ENCODE assay signal across 20 cellular contexts in the genomic region with DNA sequence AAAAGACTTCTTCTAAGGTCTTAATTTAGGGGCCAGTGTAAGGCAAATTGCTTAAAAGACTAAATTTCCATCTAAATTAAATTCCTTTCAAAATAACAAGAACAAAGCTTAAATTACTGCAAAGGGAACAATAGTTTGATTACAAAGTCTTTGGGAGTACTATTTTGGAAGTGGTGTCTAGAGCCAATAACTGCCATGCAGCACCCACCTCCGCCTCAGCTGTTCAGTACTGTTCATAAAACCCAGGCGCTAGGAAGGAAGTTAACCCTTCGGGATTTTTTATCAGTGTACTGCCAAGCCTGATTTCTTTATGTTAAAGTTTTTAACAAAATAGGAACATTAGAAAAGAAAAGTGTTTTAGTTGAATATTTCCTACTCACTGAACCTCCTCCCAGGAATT.
A peak's percentile ranks its signal among the peaks of the same experiment; 100 is the strongest.
DNase-seq lines count a peak whose midpoint lies in the region; ATAC-seq, FAIRE-seq and TF ChIP-seq lines count a peak whose summit lies in the region.
"Had no signal": no experiment of that assay in that cellular context is flagged by ENCODE, and none has a peak within 500 bp of the region (broad histone marks: within the 10 kb centered on the region; RNA-seq: fewer than 3 reads in every experiment).

No MANE protein-coding gene starts in this region.

- CTCF ChIA-PET in K562 (lab: Yijun Ruan, JAX; ENCODE audit: low intra/inter-chr PET ratio), result interaction anchor here (0.7 kb wide), 1 partner anchor 26 kb away, joined by 3 read pairs; no protein-coding TSS in a partner anchor
- CTCF ChIA-PET in activated CD8-positive, alpha-beta T cell treated with anti-CD3 and anti-CD28 coated beads, Interleukin-2, amount 10 ng/mL, durations not matched to agents 7 days and 5 days (lab: Charles Lee), result no interaction called here

- H3K4me3 ChIP-seq in K562, result no peak overlapping the region

- FAIRE-seq in K562 (lab: Jason Lieb, UNC), result no peak
- FAIRE-seq: A204.1, D721Med, GM12891, HepG2, HTR-8/SVneo had no signal

- H3K27ac Mint-ChIP-seq in activated T-helper 2 cell treated with anti-CD3 and anti-CD28 coated beads, Interferon-gamma antibody, Interleukin-2, Interleukin-4, amounts not matched to agents 10 μg/mL and 5 μg/mL and 100 μg/mL, durations not matched to agents 14 hours and 24 hours and 36 hours, result no peak overlapping the region
- H3K27ac Mint-ChIP-seq in activated CD8-positive, alpha-beta T cell treated with anti-CD3 and anti-CD28 coated beads, Interleukin-2, amount 10 ng/mL, durations not matched to agents 7 days and 5 days, result no peak overlapping the region
- H3K27ac Mint-ChIP-seq: CD4-positive, alpha-beta memory T cell; HFFc6 had no signal

- ATAC-seq in K562 (no peak), GM18520 (IDR thresholded peaks at IDR 0.05; ENCODE audit: unreplicated experiment) (no peak)
- no peak for ATAC-seq in activated CD8-positive, alpha-beta T cell treated with anti-CD3 and anti-CD28 coated beads, Interleukin-2, amount 10 ng/mL, durations not matched to agents 7 days and 5 days
- ATAC-seq: HepG2 had no signal

- H3K27me3 Mint-ChIP-seq in activated T-helper 2 cell treated with anti-CD3 and anti-CD28 coated beads, Interferon-gamma antibody, Interleukin-2, Interleukin-4, amounts not matched to agents 10 μg/mL and 5 μg/mL and 100 μg/mL, durations not matched to agents 14 hours and 24 hours and 36 hours (ENCODE audit: low read depth), result no peaks in the 10 kb centered on the region
- no peaks in the 10 kb centered on the region for H3K27me3 Mint-ChIP-seq in activated CD8-positive, alpha-beta T cell treated with anti-CD3 and anti-CD28 coated beads, Interleukin-2, amount 10 ng/mL, durations not matched to agents 7 days and 5 days (ENCODE audit: low read depth)
- H3K27me3 Mint-ChIP-seq: CD4-positive, alpha-beta memory T cell had no signal

- H3K27ac ChIP-seq in K562 (ENCODE audit: extremely low read depth, low read depth, low read length), result no peak overlapping the region
- H3K27ac ChIP-seq: C4-2B had no signal

- in situ Hi-C loops in K562 (cut with MboI), result no loop called here

- intact Hi-C loops in K562 (cut with micrococcal nuclease), result loop anchor here (2.0 kb wide), 1 partner anchor 62 kb away; no protein-coding TSS in a partner anchor
- intact Hi-C loops in activated T-helper 2 cell treated with anti-CD3 and anti-CD28 coated beads, Interferon-gamma antibody, Interleukin-2, Interleukin-4, amounts not matched to agents 10 μg/mL and 5 μg/mL and 100 μg/mL, durations not matched to agents 14 hours and 24 hours and 36 hours (cut with micrococcal nuclease), result no loop called here

- no peaks in the 10 kb centered on the region; a peak in 2 of 5 replicates for H3K27me3 ChIP-seq in K562 (ENCODE audit: control insufficient read depth in 2 of 2, insufficient read depth in 2 of 2, low read length in 2 of 2)
- H3K27me3 ChIP-seq: BE2C had no signal

- no peak overlapping the region for H3K9ac ChIP-seq in K562 (ENCODE audit: insufficient read depth in 1 of 2, low read depth in 2 of 2, low read length in 2 of 2)

- H3K4me2 ChIP-seq in K562 (ENCODE audit: insufficient read depth, low read length), result no peak overlapping the region

- H2AFZ ChIP-seq in K562 (ENCODE audit: low read depth, low read length), result 0 out of 2 replicates have a peak overlapping the region, but pooled peaks have one; percentile 0

- POLR2A ChIA-PET in K562 (lab: Yijun Ruan, JAX), result no interaction called here
- POLR2A ChIA-PET in activated CD8-positive, alpha-beta T cell treated with anti-CD3 and anti-CD28 coated beads, Interleukin-2, amount 10 ng/mL, durations not matched to agents 7 days and 5 days (lab: Charles Lee), result no interaction called here

- H4K20me1 ChIP-seq in K562 (replicated peaks; ENCODE audit: control insufficient read depth, insufficient read depth, low read length), result no peaks in the 10 kb centered on the region

- no TSS peak for BruUV-seq in K562 (replicated peaks; lab: Mats Ljungman, UMichigan)

- H3K9me3 Mint-ChIP-seq in activated T-helper 2 cell treated with anti-CD3 and anti-CD28 coated beads, Interferon-gamma antibody, Interleukin-2, Interleukin-4, amounts not matched to agents 10 μg/mL and 5 μg/mL and 100 μg/mL, durations not matched to agents 14 hours and 24 hours and 36 hours, result no peaks in the 10 kb centered on the region
- no peaks in the 10 kb centered on the region for H3K9me3 Mint-ChIP-seq in activated CD8-positive, alpha-beta T cell treated with anti-CD3 and anti-CD28 coated beads, Interleukin-2, amount 10 ng/mL, durations not matched to agents 7 days and 5 days (ENCODE audit: insufficient read depth)

- no peaks in the 10 kb centered on the region for H3K4me1 Mint-ChIP-seq in activated T-helper 2 cell treated with anti-CD3 and anti-CD28 coated beads, Interferon-gamma antibody, Interleukin-2, Interleukin-4, amounts not matched to agents 10 μg/mL and 5 μg/mL and 100 μg/mL, durations not matched to agents 14 hours and 24 hours and 36 hours (ENCODE audit: low read depth)
- H3K4me1 Mint-ChIP-seq in activated CD8-positive, alpha-beta T cell treated with anti-CD3 and anti-CD28 coated beads, Interleukin-2, amount 10 ng/mL, durations not matched to agents 7 days and 5 days (ENCODE audit: low read depth), result no peaks in the 10 kb centered on the region
- H3K4me1 Mint-ChIP-seq: CD4-positive, alpha-beta memory T cell had no signal

- H3K9me1 ChIP-seq in K562 (ENCODE audit: control insufficient read depth, insufficient read depth, low read length), result no peaks in the 10 kb centered on the region

- no peak for TF ChIP-seq POLR2A in K562 (conservative IDR thresholded peaks at IDR 0.05)

- DNase-seq in NCI-H748 (lab: John Stamatoyannopoulos, UW; ENCODE audit: unreplicated experiment), result peak; percentile 7
- DNase-seq in NCI-H748 treated with DMSO at 0.1 percent for 48 hours (lab: John Stamatoyannopoulos, UW), result no peak
- DNase-seq in NCI-H1105 treated with DMSO at 0.1 percent for 48 hours (lab: John Stamatoyannopoulos, UW), result peak; percentile 44
- peak in 3 of 4 experiments; percentile 29 to 44 (median 40) for DNase-seq in K562 (ENCODE audit: extremely low read depth in 1 of 4, low spot score in 3 of 4)
- DNase-seq in activated T-helper 2 cell treated with anti-CD3 and anti-CD28 coated beads, Interferon-gamma antibody, Interleukin-2, Interleukin-4, amounts not matched to agents 10 μg/mL and 5 μg/mL and 100 μg/mL, durations not matched to agents 14 hours and 24 hours and 36 hours (ENCODE audit: low spot score), result no peak
- DNase-seq in activated CD8-positive, alpha-beta T cell treated with anti-CD3 and anti-CD28 coated beads, Interleukin-2, amount 10 ng/mL, durations not matched to agents 7 days and 5 days, result no peak
- DNase-seq: BE2C; CD4-positive, alpha-beta memory T cell; DMS153; EL; GOT3; HCEC 1CT; HFFc6 had no signal

- no peaks in the 10 kb centered on the region for H3K79me2 ChIP-seq in K562 (ENCODE audit: control insufficient read depth, insufficient read depth, low read length)

- no peak overlapping the region for H3K4me3 Mint-ChIP-seq in activated T-helper 2 cell treated with anti-CD3 and anti-CD28 coated beads, Interferon-gamma antibody, Interleukin-2, Interleukin-4, amounts not matched to agents 10 μg/mL and 5 μg/mL and 100 μg/mL, durations not matched to agents 14 hours and 24 hours and 36 hours (ENCODE audit: low read depth)
- no peak overlapping the region for H3K4me3 Mint-ChIP-seq in activated CD8-positive, alpha-beta T cell treated with anti-CD3 and anti-CD28 coated beads, Interleukin-2, amount 10 ng/mL, durations not matched to agents 7 days and 5 days
- H3K4me3 Mint-ChIP-seq: CD4-positive, alpha-beta memory T cell; HFFc6 had no signal

- H3K36me3 Mint-ChIP-seq in activated T-helper 2 cell treated with anti-CD3 and anti-CD28 coated beads, Interferon-gamma antibody, Interleukin-2, Interleukin-4, amounts not matched to agents 10 μg/mL and 5 μg/mL and 100 μg/mL, durations not matched to agents 14 hours and 24 hours and 36 hours (ENCODE audit: low read depth), result no peaks in the 10 kb centered on the region
- H3K36me3 Mint-ChIP-seq in activated CD8-positive, alpha-beta T cell treated with anti-CD3 and anti-CD28 coated beads, Interleukin-2, amount 10 ng/mL, durations not matched to agents 7 days and 5 days (ENCODE audit: low read depth), result no peaks in the 10 kb centered on the region
- H3K36me3 Mint-ChIP-seq: CD4-positive, alpha-beta memory T cell had no signal

- peaks cover 3 to 14% of the 10 kb centered on the region in 2 experiments for H3K4me1 ChIP-seq in K562 (replicated peaks in 1 of 2; ENCODE audit: control insufficient read depth in 2 of 2, insufficient read depth in 2 of 2, low read length in 2 of 2)

- 46% methylated on average over 3 of the region's 3 CpGs for WGBS in K562 (ENCODE audit: insufficient coverage, low coverage, missing lambda C conversion rate)

- no peak; the same call in 1 of the 2 replicates for TF ChIP-seq EP300 in K562 (IDR thresholded peaks at IDR 0.05; ENCODE audit: low read length)

- no peaks in the 10 kb centered on the region for H3K36me3 ChIP-seq in K562 (ENCODE audit: control insufficient read depth, insufficient read depth, low read length)
- H3K36me3 ChIP-seq: BE2C had no signal

- H3K9me3 ChIP-seq in K562 (replicated peaks; ENCODE audit: control insufficient read depth, insufficient read depth, low read depth, low read length), result 0 out of 2 replicates have a peak, but pooled peaks cover 3% of the 10 kb centered on the region
- H3K9me3 ChIP-seq: BE2C had no signal

- TF ChIP-seq RAD21 in K562 (CRISPR knock-in tag; conservative IDR thresholded peaks at IDR 0.05 in 1 of 2, IDR thresholded peaks at IDR 0.05 in 1 of 2), result no peak

- TF ChIP-seq CTCF in K562 (IDR thresholded peaks at IDR 0.05 in 2 of 3, conservative IDR thresholded peaks at IDR 0.05 in 1 of 3; ENCODE audit: insufficient read depth in 2 of 3, low read depth in 1 of 3, low read length in 3 of 3), result 0 out of 6 replicates have a peak, but pooled peaks of 1 of the 3 experiments have one; percentile 2

TF ChIP-seq in K562, 482 proteins besides CTCF, POLR2A, EP300 and RAD21 (continues in another document):
- TF ChIP-seq MYC (IDR thresholded peaks at IDR 0.05; ENCODE audit: low read depth, low read length), result 0 out of 2 replicates have a peak, but pooled peaks have one; percentile 19
- no peak for TF ChIP-seq MYC (CRISPR knock-in tag; IDR thresholded peaks at IDR 0.05; ENCODE audit: borderline replicate concordance, low read depth)
- TF ChIP-seq ZBTB1 (CRISPR knock-in tag; IDR thresholded peaks at IDR 0.05; ENCODE audit: borderline replicate concordance, low read depth), result no peak
- TF ChIP-seq, protein P1, sequence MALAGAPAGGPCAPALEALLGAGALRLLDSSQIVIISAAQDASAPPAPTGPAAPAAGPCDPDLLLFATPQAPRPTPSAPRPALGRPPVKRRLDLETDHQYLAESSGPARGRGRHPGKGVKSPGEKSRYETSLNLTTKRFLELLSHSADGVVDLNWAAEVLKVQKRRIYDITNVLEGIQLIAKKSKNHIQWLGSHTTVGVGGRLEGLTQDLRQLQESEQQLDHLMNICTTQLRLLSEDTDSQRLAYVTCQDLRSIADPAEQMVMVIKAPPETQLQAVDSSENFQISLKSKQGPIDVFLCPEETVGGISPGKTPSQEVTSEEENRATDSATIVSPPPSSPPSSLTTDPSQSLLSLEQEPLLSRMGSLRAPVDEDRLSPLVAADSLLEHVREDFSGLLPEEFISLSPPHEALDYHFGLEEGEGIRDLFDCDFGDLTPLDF (CRISPR knock-in tag; IDR thresholded peaks at IDR 0.05), result peak; percentile 28; the same call in 1 of the 2 replicates

Comparison
In these comparisons a context has a peak if more than half of its experiments do, and no peak if none do; other contexts are left out.
1. DNase-seq: peak in NCI-H748 (single experiment), NCI-H1105 treated with DMSO at 0.1 percent for 48 hours (single experiment) and K562 (3 of 4); none in NCI-H748 treated with DMSO at 0.1 percent for 48 hours (single experiment), activated T-helper 2 cell treated with anti-CD3 and anti-CD28 coated beads, Interferon-gamma antibody, Interleukin-2, Interleukin-4, amounts not matched to agents 10 μg/mL and 5 μg/mL and 100 μg/mL, durations not matched to agents 14 hours and 24 hours and 36 hours (single experiment) and activated CD8-positive, alpha-beta T cell treated with anti-CD3 and anti-CD28 coated beads, Interleukin-2, amount 10 ng/mL, durations not matched to agents 7 days and 5 days (single experiment).